Comparison of ENCODE assay signal across 18 cellular contexts in the genomic region with DNA sequence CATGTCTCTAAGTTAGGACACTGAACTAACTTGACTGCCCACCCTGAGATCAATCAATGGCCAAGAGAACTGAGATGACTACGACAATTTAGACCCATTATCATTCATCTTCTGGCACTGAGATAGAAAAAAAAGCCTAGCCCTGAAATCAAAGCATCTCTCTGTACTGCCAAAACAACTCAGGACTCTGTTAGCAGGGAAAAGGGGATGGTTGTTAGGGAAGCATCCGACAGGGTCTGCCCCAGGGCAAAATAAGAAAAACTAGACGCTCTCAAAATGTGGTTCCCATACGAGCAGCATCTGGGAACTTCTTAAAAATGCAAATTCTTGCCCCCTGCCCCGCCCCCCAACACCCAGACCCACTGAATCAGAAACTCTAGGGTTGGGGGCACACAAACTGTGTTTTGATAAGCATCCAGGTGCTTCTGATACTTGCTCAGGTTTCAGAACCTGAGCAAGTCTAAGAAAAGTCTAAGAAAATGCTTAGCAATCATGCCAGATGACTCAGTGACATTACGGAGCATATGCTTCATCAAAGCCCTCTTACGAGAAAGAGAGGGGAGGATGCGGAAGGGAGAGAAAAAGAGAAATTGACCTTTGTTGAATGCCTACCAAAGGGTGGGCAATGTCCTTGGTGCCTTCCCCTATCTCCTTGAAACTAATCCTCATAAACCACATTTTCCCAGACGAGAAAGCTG.
A peak's percentile ranks its signal among the peaks of the same experiment; 100 is the strongest.
DNase-seq lines count a peak whose midpoint lies in the region; ATAC-seq, FAIRE-seq and TF ChIP-seq lines count a peak whose summit lies in the region.
"Had no signal": no experiment of that assay in that cellular context is flagged by ENCODE, and none has a peak within 500 bp of the region (broad histone marks: within the 10 kb centered on the region; RNA-seq: fewer than 3 reads in every experiment).

No MANE protein-coding gene starts in this region.

- peak; percentile 12 for DNase-seq in activated CD4-positive, alpha-beta T cell treated with anti-CD3 and anti-CD28 coated beads for 48 hours
- no peak for DNase-seq in activated CD4-positive, alpha-beta T cell treated with anti-CD3 and anti-CD28 coated beads for 4 hours
- DNase-seq in H54 (ENCODE audit: insufficient read length, low spot score), result no peak
- no peak for DNase-seq in activated CD4-positive, alpha-beta memory T cell treated with anti-CD3 and anti-CD28 coated beads, Interleukin-2, amount 10 ng/mL, durations not matched to agents 7 days and 5 days
- DNase-seq in islet precursor cell, result peak; percentile 86
- no peak for DNase-seq in NCI-H1436 treated with DMSO at 0.1 percent for 48 hours (lab: John Stamatoyannopoulos, UW)
- no peak for DNase-seq in glomerular visceral epithelial cell (ENCODE audit: extremely low spot score)
- DNase-seq: activated naive CD8-positive, alpha-beta T cell treated with anti-CD3 and anti-CD28 coated beads, Interleukin-2, amount 10 ng/mL, durations not matched to agents 7 days and 5 days; central memory CD4-positive, alpha-beta T cell; effector CD4-positive, alpha-beta T cell; left colon; ovary; SHP77 treated with DMSO at 0.1 percent for 48 hours; T-helper 9 cell; upper lobe of right lung had no signal

- ATAC-seq in GM21737 (IDR thresholded peaks at IDR 0.05; ENCODE audit: unreplicated experiment), result no peak
- ATAC-seq: left colon, upper lobe of right lung had no signal

- peak; percentile 6 for FAIRE-seq in H54 (lab: Jason Lieb, UNC)
- FAIRE-seq: A204.1 had no signal

- peaks cover 35% of the 10 kb centered on the region for H3K4me1 Mint-ChIP-seq in activated CD4-positive, alpha-beta memory T cell treated with anti-CD3 and anti-CD28 coated beads, Interleukin-2, amount 10 ng/mL, durations not matched to agents 7 days and 5 days
- H3K4me1 Mint-ChIP-seq: activated naive CD8-positive, alpha-beta T cell treated with anti-CD3 and anti-CD28 coated beads, Interleukin-2, amount 10 ng/mL, durations not matched to agents 7 days and 5 days had no signal

- CTCF ChIA-PET in activated CD4-positive, alpha-beta memory T cell treated with anti-CD3 and anti-CD28 coated beads, Interleukin-2, amount 10 ng/mL, durations not matched to agents 7 days and 5 days (lab: Charles Lee), result interaction anchor here (1.0 to 1.3 kb wide), 2 partner anchors 168 to 353 kb away, joined by 3 to 5 read pairs; no protein-coding TSS in a partner anchor

- H3K27ac Mint-ChIP-seq in activated CD4-positive, alpha-beta memory T cell treated with anti-CD3 and anti-CD28 coated beads, Interleukin-2, amount 10 ng/mL, durations not matched to agents 7 days and 5 days, result peak overlapping the region; percentile 17
- H3K27ac Mint-ChIP-seq: activated naive CD8-positive, alpha-beta T cell treated with anti-CD3 and anti-CD28 coated beads, Interleukin-2, amount 10 ng/mL, durations not matched to agents 7 days and 5 days; CD14-positive monocyte had no signal

- POLR2A ChIA-PET in activated CD4-positive, alpha-beta memory T cell treated with anti-CD3 and anti-CD28 coated beads, Interleukin-2, amount 10 ng/mL, durations not matched to agents 7 days and 5 days (lab: Charles Lee), result interaction anchor here (1.0 kb wide), 1 partner anchor 9 kb away, joined by 3 read pairs; no protein-coding TSS in a partner anchor

- H3K36me3 Mint-ChIP-seq in activated CD4-positive, alpha-beta memory T cell treated with anti-CD3 and anti-CD28 coated beads, Interleukin-2, amount 10 ng/mL, durations not matched to agents 7 days and 5 days (ENCODE audit: low read depth), result no peaks in the 10 kb centered on the region
- H3K36me3 Mint-ChIP-seq: activated naive CD8-positive, alpha-beta T cell treated with anti-CD3 and anti-CD28 coated beads, Interleukin-2, amount 10 ng/mL, durations not matched to agents 7 days and 5 days; CD14-positive monocyte had no signal

- peaks cover 50% of the 10 kb centered on the region for H3K27me3 Mint-ChIP-seq in activated CD4-positive, alpha-beta memory T cell treated with anti-CD3 and anti-CD28 coated beads, Interleukin-2, amount 10 ng/mL, durations not matched to agents 7 days and 5 days

- no peak for TF ChIP-seq POLR2A in H54 (IDR thresholded peaks at IDR 0.05; ENCODE audit: low read depth, low read length)

- no peaks in the 10 kb centered on the region for H3K9me3 Mint-ChIP-seq in activated CD4-positive, alpha-beta memory T cell treated with anti-CD3 and anti-CD28 coated beads, Interleukin-2, amount 10 ng/mL, durations not matched to agents 7 days and 5 days
- H3K9me3 Mint-ChIP-seq: activated naive CD8-positive, alpha-beta T cell treated with anti-CD3 and anti-CD28 coated beads, Interleukin-2, amount 10 ng/mL, durations not matched to agents 7 days and 5 days had no signal

- H3K4me3 Mint-ChIP-seq in activated CD4-positive, alpha-beta memory T cell treated with anti-CD3 and anti-CD28 coated beads, Interleukin-2, amount 10 ng/mL, durations not matched to agents 7 days and 5 days, result no peak overlapping the region
- H3K4me3 Mint-ChIP-seq: activated naive CD8-positive, alpha-beta T cell treated with anti-CD3 and anti-CD28 coated beads, Interleukin-2, amount 10 ng/mL, durations not matched to agents 7 days and 5 days had no signal

Comparison
In these comparisons a context has a peak if more than half of its experiments do, and no peak if none do; other contexts are left out.
1. DNase-seq: peak in activated CD4-positive, alpha-beta T cell treated with anti-CD3 and anti-CD28 coated beads for 48 hours (single experiment) and islet precursor cell (single experiment); none in activated CD4-positive, alpha-beta T cell treated with anti-CD3 and anti-CD28 coated beads for 4 hours (0 of 2), H54 (single experiment), activated CD4-positive, alpha-beta memory T cell treated with anti-CD3 and anti-CD28 coated beads, Interleukin-2, amount 10 ng/mL, durations not matched to agents 7 days and 5 days (single experiment), NCI-H1436 treated with DMSO at 0.1 percent for 48 hours (single experiment) and glomerular visceral epithelial cell (single experiment).